In the genomic region with DNA sequence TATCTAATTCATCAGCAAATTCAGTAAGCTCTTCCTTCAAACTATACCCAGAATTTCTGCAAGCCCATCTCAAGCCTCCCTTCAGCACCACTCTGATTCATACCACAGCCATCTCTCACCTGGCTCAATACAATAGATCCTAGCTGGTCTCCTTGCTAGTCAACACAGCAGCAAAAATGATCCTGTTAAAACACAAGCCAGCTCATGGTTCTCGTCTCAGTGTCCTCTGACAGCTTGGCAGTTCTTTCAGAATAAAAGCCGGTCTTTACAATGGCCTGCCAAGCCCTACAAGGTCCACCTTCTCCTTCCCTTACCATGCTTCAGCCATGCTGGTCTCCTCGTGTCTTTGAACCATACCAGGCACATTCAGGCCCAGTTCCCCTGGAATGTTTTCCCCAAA, we compare ENCODE assay signal across 24 cellular contexts.
"Had no signal": no experiment of that assay in that cellular context is flagged by ENCODE, and none has a peak within 500 bp of the region (broad histone marks: within the 10 kb centered on the region; RNA-seq: fewer than 3 reads in every experiment).

No MANE protein-coding gene starts in this region.

- H3K9me3 Mint-ChIP-seq: stimulated activated naive CD8-positive, alpha-beta T cell treated with anti-CD3 and anti-CD28 coated beads, Interleukin-15, amount 100 ng/mL, for 72 hours had no signal

- DNase-seq: dermis blood vessel endothelial cell; effector memory CD4-positive, alpha-beta T cell; erythroblast; esophagus squamous epithelium; foreskin fibroblast; gastrocnemius medialis; heart left ventricle; kidney; natural killer cell; right lobe of liver; small intestine; stimulated activated CD4-positive, alpha-beta T cell treated with anti-CD3 and anti-CD28 coated beads, Interleukin-15, amount 100 ng/mL, for 24 hours; stimulated activated CD4-positive, alpha-beta T cell treated with anti-CD3 and anti-CD28 coated beads, Interleukin-2, amount 100 ng/mL, for 48 hours; stimulated activated naive CD4-positive, alpha-beta T cell; stimulated activated naive CD8-positive, alpha-beta T cell treated with anti-CD3 and anti-CD28 coated beads, Interleukin-15, amount 100 ng/mL, for 72 hours; transverse colon had no signal

- H3K36me3 ChIP-seq: esophagus squamous epithelium, gastrocnemius medialis, heart left ventricle, neutrophil, right lobe of liver, suprapubic skin, transverse colon, vagina had no signal

- ATAC-seq: gastrocnemius medialis; heart left ventricle; natural killer cell; stimulated activated naive CD8-positive, alpha-beta T cell treated with anti-CD3 and anti-CD28 coated beads, Interleukin-15, amount 100 ng/mL, for 72 hours had no signal

- H3K36me3 Mint-ChIP-seq: natural killer cell had no signal

- H3K27ac ChIP-seq: coronary artery, esophagus squamous epithelium, gastrocnemius medialis, heart left ventricle, hepatocyte, neutrophil, parathyroid adenoma, right lobe of liver, suprapubic skin, transverse colon, vagina had no signal

- H3K4me2 ChIP-seq: hepatocyte had no signal

- H3K4me3 Mint-ChIP-seq: natural killer cell; stimulated activated naive CD8-positive, alpha-beta T cell treated with anti-CD3 and anti-CD28 coated beads, Interleukin-15, amount 100 ng/mL, for 72 hours had no signal

- H3K4me1 Mint-ChIP-seq: natural killer cell; stimulated activated naive CD8-positive, alpha-beta T cell treated with anti-CD3 and anti-CD28 coated beads, Interleukin-15, amount 100 ng/mL, for 72 hours had no signal

- H3K9ac ChIP-seq: parathyroid adenoma had no signal

- H3K4me1 ChIP-seq: esophagus squamous epithelium, gastrocnemius medialis, parathyroid adenoma, right lobe of liver, transverse colon had no signal

- H2AFZ ChIP-seq: hepatocyte, parathyroid adenoma had no signal

- H3K79me2 ChIP-seq: hepatocyte, parathyroid adenoma had no signal

- H3K27ac Mint-ChIP-seq: natural killer cell; progenitor cell of endocrine pancreas; stimulated activated naive CD8-positive, alpha-beta T cell treated with anti-CD3 and anti-CD28 coated beads, Interleukin-15, amount 100 ng/mL, for 72 hours had no signal

- H3K27me3 ChIP-seq: esophagus squamous epithelium, gastrocnemius medialis, heart left ventricle, hepatocyte, neutrophil, right lobe of liver, suprapubic skin, transverse colon, vagina had no signal

- H3K9me3 ChIP-seq: esophagus squamous epithelium, gastrocnemius medialis, heart left ventricle, neutrophil, right lobe of liver, suprapubic skin, transverse colon, vagina had no signal

- H3K4me3 ChIP-seq: coronary artery, esophagus squamous epithelium, gastrocnemius medialis, heart left ventricle, hepatocyte, lung, right lobe of liver, suprapubic skin, transverse colon, vagina had no signal

- H3K27me3 Mint-ChIP-seq: progenitor cell of endocrine pancreas; stimulated activated naive CD8-positive, alpha-beta T cell treated with anti-CD3 and anti-CD28 coated beads, Interleukin-15, amount 100 ng/mL, for 72 hours had no signal
